In genomic region chr9:113592806-113593575, GRCh38 we compare ENCODE assay signal across 10 cellular contexts.
DNase-seq lines count a peak whose midpoint lies in the region; ATAC-seq and TF ChIP-seq lines count a peak whose summit lies in the region.
"Had no signal": no experiment of that assay in that cellular context is flagged by ENCODE, and none has a peak within 500 bp of the region (broad histone marks: within the 10 kb centered on the region; RNA-seq: fewer than 3 reads in every experiment).

No MANE protein-coding gene starts in this region.

- H3K4me1 ChIP-seq in RWPE2 (ENCODE audit: insufficient read depth, poor library complexity, severe bottlenecking) (peaks cover 5% of the 10 kb centered on the region), sigmoid colon (peaks cover 0 to 60% (median 48%) of the 10 kb centered on the region in 4 donors)

- H3K27ac ChIP-seq in RWPE2 (ENCODE audit: poor library complexity, severe bottlenecking), result peak overlapping the region; percentile 11
- H3K27ac ChIP-seq in sigmoid colon, result peak overlapping the region; percentile 80 to 91 (median 86)
- H3K27ac ChIP-seq: ovary had no signal

- DNase-seq in RWPE2 (ENCODE audit: low spot score), result no peak
- DNase-seq in epithelial cell of proximal tubule (ENCODE audit: low read depth), result no peak
- peak; percentile 50 for DNase-seq in sigmoid colon
- DNase-seq in cerebellar nuclear complex (lab: John Stamatoyannopoulos, UW), result no peak
- DNase-seq in NCI-H146 treated with DMSO at 0.1 percent for 48 hours (lab: John Stamatoyannopoulos, UW; ENCODE audit: unreplicated experiment), result no peak
- DNase-seq in NCI-H748 treated with DMSO at 0.1 percent for 48 hours (lab: John Stamatoyannopoulos, UW), result no peak
- DNase-seq: effector CD8-positive, alpha-beta T cell had no signal

- no peak for TF ChIP-seq EP300 in sigmoid colon (IDR thresholded peaks at IDR 0.05)

- no peaks in the 10 kb centered on the region for H3K9me3 ChIP-seq in RWPE2 (ENCODE audit: severe bottlenecking)
- H3K9me3 ChIP-seq in sigmoid colon, result no peaks in the 10 kb centered on the region
- H3K9me3 ChIP-seq: ovary had no signal

- WGBS in sigmoid colon, 2 donors, result 78 to 84% methylated on average over 8 of the region's 8 CpGs

- TF ChIP-seq POLR2A in sigmoid colon (IDR thresholded peaks at IDR 0.05), result no peak

- TF ChIP-seq CTCF in RWPE2 (IDR thresholded peaks at IDR 0.05; ENCODE audit: poor library complexity, severe bottlenecking), result no peak
- no peak for TF ChIP-seq CTCF in epithelial cell of proximal tubule (conservative IDR thresholded peaks at IDR 0.05; ENCODE audit: low read depth, low read length)
- TF ChIP-seq CTCF in sigmoid colon (IDR thresholded peaks at IDR 0.05), result no peak

- H3K27me3 ChIP-seq in RWPE2 (ENCODE audit: insufficient read depth, poor library complexity, severe bottlenecking) (no peaks in the 10 kb centered on the region), sigmoid colon (no peaks in the 10 kb centered on the region)
- H3K27me3 ChIP-seq: ovary had no signal

- peaks cover 23% of the 10 kb centered on the region for H3K36me3 ChIP-seq in RWPE2 (ENCODE audit: low read depth)
- peaks cover 5 to 24% (median 15%) of the 10 kb centered on the region in 4 donors for H3K36me3 ChIP-seq in sigmoid colon
- H3K36me3 ChIP-seq: ovary had no signal

- H3K4me3 ChIP-seq in RWPE2 (ENCODE audit: severe bottlenecking), result no peak overlapping the region
- H3K4me3 ChIP-seq in epithelial cell of proximal tubule (ENCODE audit: low read depth, low read length), result peak overlapping the region; percentile 98
- H3K4me3 ChIP-seq in sigmoid colon, result peak overlapping the region in 1 of 4 donors; percentile 64
- H3K4me3 ChIP-seq: ovary had no signal

- peak; percentile 23 for ATAC-seq in GM19395 (IDR thresholded peaks at IDR 0.05; ENCODE audit: unreplicated experiment)
- ATAC-seq in RWPE2 (ENCODE audit: low read depth), result no peak
- ATAC-seq in HG02610 (IDR thresholded peaks at IDR 0.05; ENCODE audit: unreplicated experiment), result no peak

- intact Hi-C loops in sigmoid colon (cut with DNase I), result loop anchor here (5.0 kb wide), 1 partner anchor 316 kb away; the partner anchor contains the start of genes CDC26 and PRPF4
